Comparison of ENCODE assay signal across 8 cellular contexts in genomic region chr6:157830354-157831017, GRCh38. TPM values are rescaled to one million over a fixed set of nuclear protein-coding genes. Genes with fewer than 3 reads are reported as not detected.
DNase-seq lines count a peak whose midpoint lies in the region; ATAC-seq and TF ChIP-seq lines count a peak whose summit lies in the region.

No MANE protein-coding gene starts in this region.

- 63 to 78% (median 69%) methylated on average over 6 of the region's 6 CpGs for WGBS in adrenal gland, 4 donors

- intact Hi-C loops in adrenal gland (cut with DNase I), result no loop called here

- no peak overlapping the region for H3K4me3 ChIP-seq in adrenal gland

- H3K36me3 Mint-ChIP-seq in activated T-cell treated with anti-CD3 and anti-CD28 coated beads, Interleukin-2, amount 50 U/mL, for 24 hours (ENCODE audit: low read depth), result peaks cover 63% of the 10 kb centered on the region
- H3K36me3 Mint-ChIP-seq in activated naive CD8-positive, alpha-beta T cell treated with anti-CD3 and anti-CD28 coated beads for 36 hours, result peaks cover 71% of the 10 kb centered on the region

- H3K9me3 ChIP-seq in adrenal gland (replicated peaks in 1 of 3), result no peaks in the 10 kb centered on the region

- peaks cover 27% of the 10 kb centered on the region for H3K9me3 Mint-ChIP-seq in activated T-cell treated with anti-CD3 and anti-CD28 coated beads, Interleukin-2, amount 50 U/mL, for 24 hours
- H3K9me3 Mint-ChIP-seq in activated naive CD8-positive, alpha-beta T cell treated with anti-CD3 and anti-CD28 coated beads for 36 hours, result peaks cover 34% of the 10 kb centered on the region

- no peaks in the 10 kb centered on the region for H3K27me3 Mint-ChIP-seq in activated T-cell treated with anti-CD3 and anti-CD28 coated beads, Interleukin-2, amount 50 U/mL, for 24 hours
- no peaks in the 10 kb centered on the region for H3K27me3 Mint-ChIP-seq in activated naive CD8-positive, alpha-beta T cell treated with anti-CD3 and anti-CD28 coated beads for 36 hours

- no peak for TF ChIP-seq CTCF in adrenal gland (IDR thresholded peaks at IDR 0.05)

- H3K4me3 Mint-ChIP-seq in activated T-cell treated with anti-CD3 and anti-CD28 coated beads, Interleukin-2, amount 50 U/mL, for 24 hours, result peak overlapping the region; percentile 44
- H3K4me3 Mint-ChIP-seq in activated naive CD8-positive, alpha-beta T cell treated with anti-CD3 and anti-CD28 coated beads for 36 hours, result peak overlapping the region; percentile 54

- H3K27ac Mint-ChIP-seq in activated T-cell treated with anti-CD3 and anti-CD28 coated beads, Interleukin-2, amount 50 U/mL, for 24 hours, result peak overlapping the region; percentile 71
- peak overlapping the region; percentile 93 for H3K27ac Mint-ChIP-seq in activated naive CD8-positive, alpha-beta T cell treated with anti-CD3 and anti-CD28 coated beads for 36 hours

- peaks cover 74% of the 10 kb centered on the region for H3K4me1 Mint-ChIP-seq in activated T-cell treated with anti-CD3 and anti-CD28 coated beads, Interleukin-2, amount 50 U/mL, for 24 hours (ENCODE audit: low read depth)
- peaks cover 72% of the 10 kb centered on the region for H3K4me1 Mint-ChIP-seq in activated naive CD8-positive, alpha-beta T cell treated with anti-CD3 and anti-CD28 coated beads for 36 hours

- H3K36me3 ChIP-seq in adrenal gland (replicated peaks in 1 of 2), result no peaks in the 10 kb centered on the region

- ATAC-seq in HG03108 (IDR thresholded peaks at IDR 0.05; ENCODE audit: unreplicated experiment), result peak; percentile 89

- no peak for DNase-seq in activated T-cell treated with anti-CD3 and anti-CD28 coated beads, Interleukin-2, amount 50 U/mL, for 24 hours
- DNase-seq in activated T-cell treated with anti-CD3 and anti-CD28 coated beads, Interleukin-2, amount 50 U/mL, for 48 hours, result no peak
- DNase-seq in activated naive CD8-positive, alpha-beta T cell treated with anti-CD3 and anti-CD28 coated beads for 36 hours, result no peak
- DNase-seq in substantia nigra (lab: John Stamatoyannopoulos, UW) (peak in 5 of 49 donors; percentile 10 to 65 (median 27)), adrenal gland (no peak)
- no peak for DNase-seq in activated CD4-positive, alpha-beta T cell treated with anti-CD3 and anti-CD28 coated beads, Interleukin-2, amount 50 U/mL, for 48 hours
- no peak for DNase-seq in stimulated activated CD4-positive, alpha-beta T cell treated with anti-CD3 and anti-CD28 coated beads, Interleukin-2, amount 100 ng/mL, for 24 hours

- TF ChIP-seq POLR2A in adrenal gland (IDR thresholded peaks at IDR 0.05), result no peak

- H3K27ac ChIP-seq in substantia nigra (ENCODE audit: low read depth, low read length, poor library complexity, severe bottlenecking) (peak overlapping the region; percentile 72), adrenal gland (no peak overlapping the region)

- peaks cover 17 to 34% of the 10 kb centered on the region in 2 donors for H3K4me1 ChIP-seq in adrenal gland (replicated peaks in 1 of 2)

- H3K27me3 ChIP-seq in adrenal gland, result no peaks in the 10 kb centered on the region

RNA-seq across cellular contexts. Expression of gene SNX9, which starts 7.4 kb away (rescaled TPM):
- total RNA-seq in activated naive CD8-positive, alpha-beta T cell treated with anti-CD3 and anti-CD28 coated beads for 36 hours, result 10 to 100 TPM; 63.4 to 64.4 TPM
- total RNA-seq in adrenal gland, result 10 to 100 TPM; 42.2 to 59.6 (median 52.3) TPM
- polyA plus RNA-seq in adrenal gland, result 10 to 100 TPM; 27.7 to 49.9 (median 38.1) TPM
